13 cellular contexts compared by ENCODE assay signal in genomic region chr5:143148461-143149170, GRCh38.
DNase-seq lines count a peak whose midpoint lies in the region; ATAC-seq, FAIRE-seq and TF ChIP-seq lines count a peak whose summit lies in the region.
"Had no signal": no experiment of that assay in that cellular context is flagged by ENCODE, and none has a peak within 500 bp of the region (broad histone marks: within the 10 kb centered on the region; RNA-seq: fewer than 3 reads in every experiment).

No MANE protein-coding gene starts in this region.

- no peak overlapping the region for H3K4me3 ChIP-seq in gastrocnemius medialis
- H3K4me3 ChIP-seq: BLaER1 had no signal

- intact Hi-C loops in gastrocnemius medialis (cut with DNase I; ENCODE audit: low total_unique reads) = no loop called here

- no peaks in the 10 kb centered on the region for H3K27me3 ChIP-seq in gastrocnemius medialis
- H3K27me3 ChIP-seq: BLaER1 had no signal

- no peak for TF ChIP-seq POLR2A in gastrocnemius medialis (IDR thresholded peaks at IDR 0.05)

- peaks cover 0 to 5% of the 10 kb centered on the region in 2 donors for H3K36me3 ChIP-seq in gastrocnemius medialis

- TF ChIP-seq CTCF in gastrocnemius medialis (IDR thresholded peaks at IDR 0.05 in 4 of 5, conservative IDR thresholded peaks at IDR 0.05 in 1 of 5) = no peak

- in situ Hi-C loops in gastrocnemius medialis (cut with MboI; ENCODE audit: low sequenced_read_pairs in 4 of 4) = loop anchor here in 3 of 4 donors (10.0 to 25.0 kb wide), 3 partner anchors 111 to 239 kb away; no protein-coding TSS in a partner anchor

- no peaks in the 10 kb centered on the region for H3K9me3 ChIP-seq in gastrocnemius medialis
- H3K9me3 ChIP-seq: BLaER1 had no signal

- peak; percentile 78 for FAIRE-seq in RCC 7860 (lab: Jason Lieb, UNC)

- peak overlapping the region; percentile 58 to 97 (median 62) for H3K27ac ChIP-seq in gastrocnemius medialis
- H3K27ac ChIP-seq: BLaER1 had no signal

- peak; percentile 80 to 84 for ATAC-seq in gastrocnemius medialis
- ATAC-seq in HG03520 (IDR thresholded peaks at IDR 0.05; ENCODE audit: unreplicated experiment) = no peak

- peaks cover 47 to 59% of the 10 kb centered on the region in 2 donors for H3K4me1 ChIP-seq in gastrocnemius medialis
- H3K4me1 ChIP-seq: BLaER1 had no signal

- DNase-seq in Daoy (ENCODE audit: low read depth) = peak; percentile 57
- peak; percentile 25 for DNase-seq in RCC 7860 (ENCODE audit: low spot score)
- DNase-seq in fibroblast of the conjunctiva (ENCODE audit: low read depth) = peak; percentile 21
- peak; percentile 50 to 61 for DNase-seq in gastrocnemius medialis
- DNase-seq in GM19238 (ENCODE audit: insufficient read length, low spot score) = no peak
- no peak for DNase-seq in stimulated activated CD8-positive, alpha-beta memory T cell treated with anti-CD3 and anti-CD28 coated beads, Interleukin-4, amount 100 ng/mL, for 48 hours
- DNase-seq in NCI-H2196 treated with DMSO at 0.1 percent for 48 hours (lab: John Stamatoyannopoulos, UW; ENCODE audit: unreplicated experiment) = no peak
- DNase-seq: activated CD4-positive, alpha-beta T cell treated with anti-CD3 and anti-CD28 coated beads, Interleukin-2, amount 10 ng/mL, durations not matched to agents 24 days and 14 days; activated gamma-delta T cell; cortex of kidney; NCI-H526 treated with DMSO at 0.1 percent for 48 hours had no signal

Comparison
In these comparisons a context has a peak if more than half of its experiments do, and no peak if none do; other contexts are left out.
1. DNase-seq: peak in Daoy (single experiment), RCC 7860 (single experiment), fibroblast of the conjunctiva (single experiment) and gastrocnemius medialis (2 of 2); none in GM19238 (single experiment), stimulated activated CD8-positive, alpha-beta memory T cell treated with anti-CD3 and anti-CD28 coated beads, Interleukin-4, amount 100 ng/mL, for 48 hours (single experiment) and NCI-H2196 treated with DMSO at 0.1 percent for 48 hours (single experiment).